18 cellular contexts compared by ENCODE assay signal in the genomic region with DNA sequence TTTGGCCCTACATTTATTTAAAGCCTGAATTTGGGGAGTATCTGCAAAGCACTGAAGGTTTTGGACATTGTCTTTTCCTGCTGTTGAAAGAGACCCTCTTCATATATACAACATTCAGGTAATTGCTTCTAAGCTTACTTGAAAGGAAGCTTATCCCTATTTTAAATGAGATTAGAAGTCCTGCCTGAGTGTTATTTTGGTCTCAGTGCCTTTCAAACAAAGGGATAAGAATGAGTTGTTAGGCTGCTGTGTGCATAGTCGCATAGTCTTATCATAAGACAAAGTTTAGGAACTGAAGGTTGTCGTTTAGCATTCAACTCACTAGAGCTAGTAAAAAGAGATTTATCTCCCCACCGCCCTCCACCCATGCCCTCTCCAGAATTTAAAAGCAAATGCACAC. TPM values are rescaled to one million over a fixed set of nuclear protein-coding genes. Genes with fewer than 3 reads are reported as not detected.
DNase-seq lines count a peak whose midpoint lies in the region; ATAC-seq and TF ChIP-seq lines count a peak whose summit lies in the region.
"Had no signal": no experiment of that assay in that cellular context is flagged by ENCODE, and none has a peak within 500 bp of the region (broad histone marks: within the 10 kb centered on the region; RNA-seq: fewer than 3 reads in every experiment).

No MANE protein-coding gene starts in this region.

- H3K4me3 Mint-ChIP-seq in activated T-cell treated with anti-CD3 and anti-CD28 coated beads, Interleukin-2, amount 50 U/mL, for 24 hours: no peak overlapping the region
- H3K4me3 Mint-ChIP-seq in T-cell: peak overlapping the region in 1 of 3 donors; percentile 66
- H3K4me3 Mint-ChIP-seq: HFFc6; stimulated activated naive B cell treated with anti-CD40 and anti-IgM and Interleukin-4, amounts not matched to agents 10 μg/mL and 1 μg/mL and 100 μg/mL, for 72 hours had no signal

- no peaks in the 10 kb centered on the region for H3K27me3 Mint-ChIP-seq in activated T-cell treated with anti-CD3 and anti-CD28 coated beads, Interleukin-2, amount 50 U/mL, for 24 hours
- no peaks in the 10 kb centered on the region for H3K27me3 Mint-ChIP-seq in T-cell
- H3K27me3 Mint-ChIP-seq: stimulated activated naive B cell treated with anti-CD40 and anti-IgM and Interleukin-4, amounts not matched to agents 10 μg/mL and 1 μg/mL and 100 μg/mL, for 72 hours had no signal

- H3K4me1 ChIP-seq in hepatocyte (ENCODE audit: insufficient read depth) (peaks cover 15% of the 10 kb centered on the region), stomach (peaks cover 25 to 86% (median 54%) of the 10 kb centered on the region in 4 donors)

- H3K79me2 ChIP-seq in hepatocyte: peaks cover 13% of the 10 kb centered on the region

- 25% methylated on average over 3 of the region's 3 CpGs for WGBS in hepatocyte (ENCODE audit: low lambda C conversion rate, missing lambda C conversion rate)
- 30 to 54% (median 35%) methylated on average over 3 of the region's 3 CpGs for WGBS in stomach, 5 donors

- H3K36me3 Mint-ChIP-seq in activated T-cell treated with anti-CD3 and anti-CD28 coated beads, Interleukin-2, amount 50 U/mL, for 24 hours (ENCODE audit: low read depth): peaks cover 41% of the 10 kb centered on the region
- peaks cover 42% of the 10 kb centered on the region for H3K36me3 Mint-ChIP-seq in T-cell

- H3K4me3 ChIP-seq in hepatocyte (no peak overlapping the region), stomach (no peak overlapping the region)
- H3K4me3 ChIP-seq: left lung, tibial nerve had no signal

- H3K27ac Mint-ChIP-seq in activated T-cell treated with anti-CD3 and anti-CD28 coated beads, Interleukin-2, amount 50 U/mL, for 24 hours: peak overlapping the region; percentile 82
- H3K27ac Mint-ChIP-seq in T-cell: peak overlapping the region; percentile 82 to 86
- H3K27ac Mint-ChIP-seq: activated T-helper 2 cell treated with anti-CD3 and anti-CD28 coated beads, Interferon-gamma antibody, Interleukin-2, Interleukin-4, amounts not matched to agents 10 μg/mL and 5 μg/mL and 100 μg/mL, durations not matched to agents 14 hours and 24 hours and 36 hours; stimulated activated naive B cell treated with anti-CD40 and anti-IgM and Interleukin-4, amounts not matched to agents 10 μg/mL and 1 μg/mL and 100 μg/mL, for 72 hours had no signal

- intact Hi-C loops in stomach (cut with DNase I; ENCODE audit: low total_unique reads): no loop called here

- POLR2A ChIA-PET in T-cell (lab: Charles Lee): interaction anchor here (1.0 to 5.1 kb wide), 2 partner anchors 16 to 32 kb away, joined by 3 to 36 read pairs; no protein-coding TSS in a partner anchor

- H3K4me1 Mint-ChIP-seq in activated T-cell treated with anti-CD3 and anti-CD28 coated beads, Interleukin-2, amount 50 U/mL, for 24 hours (ENCODE audit: low read depth): peaks cover 76% of the 10 kb centered on the region
- peaks cover 63 to 84% (median 82%) of the 10 kb centered on the region in 3 donors for H3K4me1 Mint-ChIP-seq in T-cell

- peak overlapping the region; percentile 15 for H3K4me2 ChIP-seq in hepatocyte

- no peak for TF ChIP-seq EP300 in stomach (IDR thresholded peaks at IDR 0.05)

- H2AFZ ChIP-seq in hepatocyte: no peak overlapping the region

- H3K36me3 ChIP-seq in hepatocyte (replicated peaks; ENCODE audit: insufficient read depth, low read depth) (no peaks in the 10 kb centered on the region), stomach (peaks cover 6 to 19% (median 14%) of the 10 kb centered on the region in 4 donors)

- ATAC-seq in T-cell (replicated peaks in 1 of 4): no peak
- ATAC-seq: left lung; stimulated activated naive B cell treated with anti-CD40 and anti-IgM and Interleukin-4, amounts not matched to agents 10 μg/mL and 1 μg/mL and 100 μg/mL, for 72 hours had no signal

- H3K9me3 ChIP-seq in hepatocyte (ENCODE audit: low read depth) (no peaks in the 10 kb centered on the region), stomach (no peaks in the 10 kb centered on the region)
- H3K9me3 ChIP-seq: left lung, tibial nerve had no signal

- H3K27ac ChIP-seq in hepatocyte (no peak overlapping the region), stomach (peak overlapping the region in 4 of 5 donors; percentile 21 to 68 (median 57))

- CTCF ChIA-PET in T-cell (lab: Charles Lee): interaction anchor here in 1 of 2 donors (1.1 kb wide), 2 partner anchors 15 to 57 kb away, joined by 3 read pairs; no protein-coding TSS in a partner anchor

- no peaks in the 10 kb centered on the region for H3K9me2 ChIP-seq in hepatocyte (replicated peaks; ENCODE audit: insufficient read depth)

- no peaks in the 10 kb centered on the region for H3K9me3 Mint-ChIP-seq in activated T-cell treated with anti-CD3 and anti-CD28 coated beads, Interleukin-2, amount 50 U/mL, for 24 hours
- H3K9me3 Mint-ChIP-seq in T-cell: no peaks in the 10 kb centered on the region
- H3K9me3 Mint-ChIP-seq: activated T-helper 2 cell treated with anti-CD3 and anti-CD28 coated beads, Interferon-gamma antibody, Interleukin-2, Interleukin-4, amounts not matched to agents 10 μg/mL and 5 μg/mL and 100 μg/mL, durations not matched to agents 14 hours and 24 hours and 36 hours; HFFc6; stimulated activated naive B cell treated with anti-CD40 and anti-IgM and Interleukin-4, amounts not matched to agents 10 μg/mL and 1 μg/mL and 100 μg/mL, for 72 hours had no signal

- H4K20me1 ChIP-seq in hepatocyte (ENCODE audit: insufficient read depth, poor library complexity, severe bottlenecking): no peaks in the 10 kb centered on the region

- no peak for DNase-seq in activated T-cell treated with anti-CD3 and anti-CD28 coated beads, Interleukin-2, amount 50 U/mL, for 24 hours
- no peak for DNase-seq in activated T-cell treated with anti-CD3 and anti-CD28 coated beads for 4 hours
- no peak for DNase-seq in T-cell
- no peak for DNase-seq in hepatocyte (ENCODE audit: low spot score)
- DNase-seq in stomach: no peak
- no peak for DNase-seq in effector CD8-positive, alpha-beta T cell (lab: John Stamatoyannopoulos, UW)
- DNase-seq in middle frontal gyrus (ENCODE audit: extremely low spot score, low spot score): no peak
- DNase-seq in H4 (ENCODE audit: low spot score): no peak
- DNase-seq: amniotic stem cell; C1 segment of cervical spinal cord; HFFc6; left lung; NCI-H1436; stimulated activated CD4-positive, alpha-beta T cell treated with anti-CD3 and anti-CD28 coated beads, Interleukin-12 subunit alpha, Interleukin-12 subunit beta, amount 100 ng/mL, for 4 hours; stimulated activated naive B cell treated with anti-CD40 and anti-IgM and Interleukin-4, amounts not matched to agents 10 μg/mL and 1 μg/mL and 100 μg/mL, for 72 hours; SW 1271 had no signal

- no peak for TF ChIP-seq POLR2A in stomach (IDR thresholded peaks at IDR 0.05)

- no peaks in the 10 kb centered on the region for H3K27me3 ChIP-seq in hepatocyte
- no peaks in the 10 kb centered on the region for H3K27me3 ChIP-seq in stomach
- H3K27me3 ChIP-seq: left lung, tibial nerve had no signal

- no peak for TF ChIP-seq CTCF in hepatocyte (IDR thresholded peaks at IDR 0.05; ENCODE audit: poor library complexity)
- TF ChIP-seq CTCF in stomach (IDR thresholded peaks at IDR 0.05): no peak

RNA-seq across cellular contexts. Expression of gene HERC3, which starts 5.7 kb away (rescaled TPM):
- total RNA-seq in T-cell (10 to 100 TPM; 68.4 to 91.5 (median 73.6) TPM), hepatocyte (11.3 and 13.2 TPM in 2 replicates), stomach (10 to 100 TPM; 25.9 to 58.0 (median 47.8) TPM)
- polyA plus RNA-seq in hepatocyte (8.6 and 11.7 TPM in 2 replicates), stomach (1 to 10 TPM; 4.4 to 7.5 (median 5.5) TPM)
- 6.1 and 11.0 TPM in 2 replicates for total RNA-seq in H4 (2014; rRNA removed; shearing (Covaris generic))
